In the genomic region with DNA sequence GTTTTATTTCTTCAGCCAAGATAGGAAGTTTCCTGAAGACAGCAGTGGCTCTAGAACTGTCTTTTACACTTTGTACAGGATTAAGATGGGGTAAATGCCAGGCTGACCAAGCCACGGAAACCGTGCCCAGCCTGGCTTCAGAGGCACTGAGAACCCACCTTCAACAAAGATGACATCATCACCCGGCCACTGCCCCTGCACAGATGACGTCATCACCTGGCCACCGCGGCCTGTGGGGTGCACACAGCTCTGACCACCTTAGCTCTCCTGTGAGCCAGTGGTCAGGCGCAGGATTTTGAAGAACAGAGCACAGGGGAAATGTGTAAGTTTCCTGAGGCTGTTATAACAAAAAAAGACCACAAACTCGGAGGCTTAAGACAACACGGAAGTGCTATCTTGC, we compare ENCODE assay signal across 19 cellular contexts.
"Had no signal": no experiment of that assay in that cellular context is flagged by ENCODE, and none has a peak within 500 bp of the region (broad histone marks: within the 10 kb centered on the region; RNA-seq: fewer than 3 reads in every experiment).

No MANE protein-coding gene starts in this region.

- H3K36me3 ChIP-seq: SJSA1 had no signal

- H3K27me3 ChIP-seq: SJSA1 had no signal

- H3K4me1 ChIP-seq: SJSA1 had no signal

- H3K9ac ChIP-seq: KMS-11 had no signal

- H3K4me2 ChIP-seq: KMS-11 had no signal

- FAIRE-seq: RCC 7860 had no signal

- H3K27ac ChIP-seq: KMS-11, SJSA1, SK-N-MC had no signal

- H3K4me3 ChIP-seq: SJSA1, SK-N-MC had no signal

- DNase-seq: IMR-90, Kasumi-1, MM.1S, NCI-H1092 treated with DMSO at 0.1 percent for 48 hours, NCI-H1436 treated with DMSO at 0.1 percent for 48 hours, NCI-H1694, NCI-H1930, NCI-H2081, NCI-H2107, NCI-H2227 treated with DMSO at 0.1 percent for 48 hours, NCI-H69, NCI-H774, Right ventricle myocardium superior, RPMI8226, SIG-M5 had no signal
